30 cellular contexts compared by ENCODE assay signal in genomic region chr7:125390866-125391265, GRCh38.
"Had no signal": no experiment of that assay in that cellular context is flagged by ENCODE, and none has a peak within 500 bp of the region (broad histone marks: within the 10 kb centered on the region; RNA-seq: fewer than 3 reads in every experiment).

No MANE protein-coding gene starts in this region.

- H3K27me3 Mint-ChIP-seq: activated B cell treated with CpG ODN at 0.5 μM for 24 hours; activated CD4-positive, alpha-beta T cell treated with anti-CD3 and anti-CD28 coated beads, Interleukin-2, amount 10 ng/mL, durations not matched to agents 24 days and 14 days; activated CD8-positive, alpha-beta memory T cell treated with anti-CD3 and anti-CD28 coated beads, Interleukin-2, amount 10 ng/mL, durations not matched to agents 7 days and 5 days; activated naive CD8-positive, alpha-beta T cell treated with anti-CD3 and anti-CD28 coated beads, Interleukin-2, amount 50 U/mL, for 24 hours; activated T-cell treated with anti-CD3 and anti-CD28 coated beads, Interleukin-2, amount 50 U/mL, for 24 hours; IgD-negative memory B cell had no signal

- DNase-seq: activated B cell treated with CpG ODN at 0.5 μM for 24 hours; activated CD4-positive, alpha-beta T cell treated with anti-CD3 and anti-CD28 coated beads for 1 hour; activated CD4-positive, alpha-beta T cell treated with anti-CD3 and anti-CD28 coated beads, Interleukin-2, amount 10 ng/mL, durations not matched to agents 24 days and 14 days; activated CD4-positive, alpha-beta T cell treated with anti-CD3 and anti-CD28 coated beads, Interleukin-2, amount 50 U/mL, for 48 hours; activated CD8-positive, alpha-beta memory T cell treated with anti-CD3 and anti-CD28 coated beads, Interleukin-2, amount 10 ng/mL, durations not matched to agents 7 days and 5 days; activated effector memory CD4-positive, alpha-beta T cell treated with anti-CD3 and anti-CD28 coated beads, Interleukin-2, amount 50 U/mL, for 16 hours; activated naive CD4-positive, alpha-beta T cell treated with Interleukin-2 at 50 U/mL for 16 hours; activated naive CD8-positive, alpha-beta T cell treated with anti-CD3 and anti-CD28 coated beads, Interleukin-2, amount 50 U/mL, for 24 hours; activated T-cell treated with anti-CD3 and anti-CD28 coated beads, Interleukin-2, amount 50 U/mL, for 24 hours; amygdala; central memory CD4-positive, alpha-beta T cell; KG1; NCI-H1105; NCI-H1436 treated with DMSO at 0.1 percent for 48 hours; NCI-H187; NCI-H2081; NCI-H2171; NCI-H2227 treated with DMSO at 0.1 percent for 48 hours; NCI-H446 treated with DMSO at 0.1 percent for 48 hours; NCI-H524 treated with DMSO at 0.1 percent for 48 hours; NCI-H748 treated with DMSO at 0.1 percent for 48 hours; RPMI8226 had no signal

- H3K27ac ChIP-seq: breast epithelium, SJSA1 had no signal

- H3K4me3 Mint-ChIP-seq: activated B cell treated with CpG ODN at 0.5 μM for 24 hours; activated CD4-positive, alpha-beta T cell treated with anti-CD3 and anti-CD28 coated beads, Interleukin-2, amount 10 ng/mL, durations not matched to agents 24 days and 14 days; activated CD8-positive, alpha-beta memory T cell treated with anti-CD3 and anti-CD28 coated beads, Interleukin-2, amount 10 ng/mL, durations not matched to agents 7 days and 5 days; activated naive CD8-positive, alpha-beta T cell treated with anti-CD3 and anti-CD28 coated beads, Interleukin-2, amount 50 U/mL, for 24 hours; activated T-cell treated with anti-CD3 and anti-CD28 coated beads, Interleukin-2, amount 50 U/mL, for 24 hours; IgD-negative memory B cell; T-helper 1 cell treated with Interleukin-12 subunit alpha and Interleukin-12 subunit beta and Interleukin-4 antibody, amounts not matched to agents 30 μg/mL and 1 μg/mL, for 36 hours had no signal

- H3K27ac Mint-ChIP-seq: activated B cell treated with CpG ODN at 0.5 μM for 24 hours; activated CD4-positive, alpha-beta T cell treated with anti-CD3 and anti-CD28 coated beads, Interleukin-2, amount 10 ng/mL, durations not matched to agents 24 days and 14 days; activated CD8-positive, alpha-beta memory T cell treated with anti-CD3 and anti-CD28 coated beads, Interleukin-2, amount 10 ng/mL, durations not matched to agents 7 days and 5 days; activated naive CD4-positive, alpha-beta T cell treated with anti-CD3 and anti-CD28 coated beads, Interleukin-2, amount 50 U/mL, for 72 hours; activated naive CD8-positive, alpha-beta T cell treated with anti-CD3 and anti-CD28 coated beads, Interleukin-2, amount 50 U/mL, for 24 hours; activated T-cell treated with anti-CD3 and anti-CD28 coated beads, Interleukin-2, amount 50 U/mL, for 24 hours; IgD-negative memory B cell; T-helper 1 cell treated with Interleukin-12 subunit alpha and Interleukin-12 subunit beta and Interleukin-4 antibody, amounts not matched to agents 30 μg/mL and 1 μg/mL, for 36 hours had no signal

- H3K4me1 ChIP-seq: breast epithelium, SJSA1 had no signal

- H3K4me1 Mint-ChIP-seq: activated B cell treated with CpG ODN at 0.5 μM for 24 hours; activated CD4-positive, alpha-beta T cell treated with anti-CD3 and anti-CD28 coated beads, Interleukin-2, amount 10 ng/mL, durations not matched to agents 24 days and 14 days; activated CD8-positive, alpha-beta memory T cell treated with anti-CD3 and anti-CD28 coated beads, Interleukin-2, amount 10 ng/mL, durations not matched to agents 7 days and 5 days; activated naive CD8-positive, alpha-beta T cell treated with anti-CD3 and anti-CD28 coated beads, Interleukin-2, amount 50 U/mL, for 24 hours; IgD-negative memory B cell had no signal

- H3K27me3 ChIP-seq: breast epithelium, SJSA1 had no signal

- H3K4me3 ChIP-seq: breast epithelium, SJSA1 had no signal

- H3K36me3 ChIP-seq: breast epithelium, SJSA1 had no signal

- H3K9me3 Mint-ChIP-seq: activated naive CD8-positive, alpha-beta T cell treated with anti-CD3 and anti-CD28 coated beads, Interleukin-2, amount 50 U/mL, for 24 hours had no signal

- ATAC-seq: activated CD8-positive, alpha-beta memory T cell treated with anti-CD3 and anti-CD28 coated beads, Interleukin-2, amount 10 ng/mL, durations not matched to agents 7 days and 5 days; activated naive CD4-positive, alpha-beta T cell treated with anti-CD3 and anti-CD28 coated beads, Interleukin-2, amount 50 U/mL, for 72 hours; activated naive CD8-positive, alpha-beta T cell treated with anti-CD3 and anti-CD28 coated beads, Interleukin-2, amount 50 U/mL, for 24 hours; Panc1; Right ventricle myocardium inferior; SK-N-SH treated with all-trans-retinoic acid at 6 μM for 48 hours had no signal

- H3K9me3 ChIP-seq: breast epithelium, SJSA1 had no signal

- H3K36me3 Mint-ChIP-seq: activated CD8-positive, alpha-beta memory T cell treated with anti-CD3 and anti-CD28 coated beads, Interleukin-2, amount 10 ng/mL, durations not matched to agents 7 days and 5 days; activated naive CD4-positive, alpha-beta T cell treated with anti-CD3 and anti-CD28 coated beads, Interleukin-2, amount 50 U/mL, for 72 hours; IgD-negative memory B cell had no signal
